In genomic region chr2:241902357-241902991, GRCh38 we compare ENCODE assay signal across 15 cellular contexts. TPM values are rescaled to one million over a fixed set of nuclear protein-coding genes. Genes with fewer than 3 reads are reported as not detected.
DNase-seq lines count a peak whose midpoint lies in the region; ATAC-seq, FAIRE-seq and TF ChIP-seq lines count a peak whose summit lies in the region.
"Had no signal": no experiment of that assay in that cellular context is flagged by ENCODE, and none has a peak within 500 bp of the region (broad histone marks: within the 10 kb centered on the region; RNA-seq: fewer than 3 reads in every experiment).

No MANE protein-coding gene starts in this region.

- no peak overlapping the region for H3K4me3 Mint-ChIP-seq in natural killer cell
- no peak overlapping the region for H3K4me3 Mint-ChIP-seq in natural killer cell treated with Interleukin-12 subunit alpha and Interleukin-12 subunit beta and Interleukin-15 and Interleukin-18, amount 100 ng/mL, for 72 hours

- no peak overlapping the region for H3K4me2 ChIP-seq in osteoblast (ENCODE audit: insufficient read depth, low read length)
- no peak overlapping the region for H3K4me2 ChIP-seq in Karpas-422 (ENCODE audit: low read depth, low read length, poor library complexity, severe bottlenecking)

- no peak overlapping the region for H3K9ac ChIP-seq in Karpas-422 (ENCODE audit: low read length)

- no peak overlapping the region for H3K27ac Mint-ChIP-seq in natural killer cell
- no peak overlapping the region for H3K27ac Mint-ChIP-seq in natural killer cell treated with Interleukin-12 subunit alpha and Interleukin-12 subunit beta and Interleukin-15 and Interleukin-18, amount 100 ng/mL, for 72 hours

- H3K27me3 Mint-ChIP-seq in natural killer cell (ENCODE audit: low read depth in 2 of 2): peaks cover 0 to 2% of the 10 kb centered on the region in 2 donors
- peaks cover 0 to 2% of the 10 kb centered on the region in 2 donors for H3K27me3 Mint-ChIP-seq in natural killer cell treated with Interleukin-12 subunit alpha and Interleukin-12 subunit beta and Interleukin-15 and Interleukin-18, amount 100 ng/mL, for 72 hours

- H3K27me3 ChIP-seq in ectodermal cell (ENCODE audit: control insufficient read depth, insufficient read depth, low read length, poor library complexity, severe bottlenecking): peaks cover 25% of the 10 kb centered on the region
- H3K27me3 ChIP-seq in osteoblast (ENCODE audit: insufficient read depth, low read length): peaks cover 5% of the 10 kb centered on the region
- no peaks in the 10 kb centered on the region for H3K27me3 ChIP-seq in small intestine (ENCODE audit: control insufficient read depth in 2 of 2, insufficient read depth in 2 of 2, low read length in 2 of 2)
- H3K27me3 ChIP-seq in Karpas-422 (ENCODE audit: low read length): no peaks in the 10 kb centered on the region
- H3K27me3 ChIP-seq: uterus had no signal

- no peak for FAIRE-seq in small intestine (lab: Jason Lieb, UNC)

- DNase-seq in natural killer cell (peak; percentile 12), osteoblast (ENCODE audit: insufficient read length, low spot score, missing footprints) (peak; percentile 90), hepatic stellate cell (ENCODE audit: low spot score) (no peak), NCI-H748 treated with DMSO at 0.1 percent for 48 hours (lab: John Stamatoyannopoulos, UW) (no peak), small intestine (no peak), Karpas-422 (no peak)
- no peak for DNase-seq in natural killer cell treated with Interleukin-12 subunit alpha and Interleukin-12 subunit beta and Interleukin-15 and Interleukin-18, amount 100 ng/mL, for 72 hours (ENCODE audit: low spot score)
- DNase-seq: activated CD4-positive, alpha-beta T cell treated with anti-CD3 and anti-CD28 coated beads for 4 hours; DMS153; left colon; NCI-H2029 treated with DMSO at 0.1 percent for 48 hours had no signal

- no peaks in the 10 kb centered on the region for H3K9me3 Mint-ChIP-seq in natural killer cell
- no peaks in the 10 kb centered on the region for H3K9me3 Mint-ChIP-seq in natural killer cell treated with Interleukin-12 subunit alpha and Interleukin-12 subunit beta and Interleukin-15 and Interleukin-18, amount 100 ng/mL, for 72 hours
- H3K9me3 Mint-ChIP-seq: neural crest cell had no signal

- H3K4me3 ChIP-seq in ectodermal cell (ENCODE audit: insufficient read depth, low read depth, low read length) (peak overlapping the region; percentile 35), osteoblast (ENCODE audit: insufficient read depth, low read length) (no peak overlapping the region), small intestine (ENCODE audit: low read depth in 1 of 2, low read length in 2 of 2) (no peak overlapping the region), Karpas-422 (ENCODE audit: low read length) (no peak overlapping the region)

- H3K4me1 ChIP-seq in ectodermal cell (ENCODE audit: control insufficient read depth, insufficient read depth, low read length): peaks cover 17% of the 10 kb centered on the region
- no peaks in the 10 kb centered on the region for H3K4me1 ChIP-seq in osteoblast (ENCODE audit: insufficient read depth, low read length)
- no peaks in the 10 kb centered on the region for H3K4me1 ChIP-seq in small intestine (ENCODE audit: control insufficient read depth in 2 of 2, insufficient read depth in 1 of 2, low read depth in 1 of 2, low read length in 1 of 2)
- H3K4me1 ChIP-seq in Karpas-422 (ENCODE audit: low read length): no peaks in the 10 kb centered on the region

- intact Hi-C loops in natural killer cell (cut with micrococcal nuclease): no loop called here

- H3K9me3 ChIP-seq in ectodermal cell (ENCODE audit: control insufficient read depth, low read length) (no peaks in the 10 kb centered on the region), osteoblast (ENCODE audit: low read depth, low read length) (no peaks in the 10 kb centered on the region), small intestine (ENCODE audit: control insufficient read depth, low read depth) (no peaks in the 10 kb centered on the region), Karpas-422 (ENCODE audit: low read length) (no peaks in the 10 kb centered on the region)
- H3K9me3 ChIP-seq: uterus had no signal

- H3K9me2 ChIP-seq in Karpas-422 (replicated peaks; ENCODE audit: insufficient read depth, low read length): no peaks in the 10 kb centered on the region

- H4K20me1 ChIP-seq in osteoblast (ENCODE audit: insufficient read depth, low read length) (no peaks in the 10 kb centered on the region), Karpas-422 (ENCODE audit: insufficient read depth, low read depth, low read length) (no peaks in the 10 kb centered on the region)

- TF ChIP-seq CTCF in natural killer cell (IDR thresholded peaks at IDR 0.05) (no peak), osteoblast (IDR thresholded peaks at IDR 0.05; ENCODE audit: extremely low read depth, low read depth, low read length) (no peak)

- 39 to 42% methylated on average over 42 of the region's 48 CpGs for WGBS in ectodermal cell, 2 experiments
- 64 to 80% (median 80%) methylated on average over 35 to 48 of the region's 48 CpGs for WGBS in small intestine, 3 donors

- ATAC-seq in natural killer cell: peak in 1 of 3 donors; percentile 8
- ATAC-seq in natural killer cell treated with Interleukin-12 subunit alpha and Interleukin-12 subunit beta and Interleukin-15 and Interleukin-18, amount 100 ng/mL, for 72 hours: no peak

- H3K36me3 ChIP-seq in ectodermal cell (ENCODE audit: control insufficient read depth, insufficient read depth, low read length) (no peaks in the 10 kb centered on the region), osteoblast (ENCODE audit: insufficient read depth, low read length) (no peaks in the 10 kb centered on the region), small intestine (ENCODE audit: control insufficient read depth in 2 of 2, insufficient read depth in 2 of 2, low read length in 2 of 2) (no peaks in the 10 kb centered on the region), Karpas-422 (ENCODE audit: insufficient read depth, low read length) (no peaks in the 10 kb centered on the region)
- H3K36me3 ChIP-seq: uterus had no signal

- H3K79me2 ChIP-seq in osteoblast (ENCODE audit: insufficient read depth, low read length) (no peaks in the 10 kb centered on the region), Karpas-422 (ENCODE audit: low read length) (no peaks in the 10 kb centered on the region)

- no peaks in the 10 kb centered on the region for H3K4me1 Mint-ChIP-seq in natural killer cell
- H3K4me1 Mint-ChIP-seq in natural killer cell treated with Interleukin-12 subunit alpha and Interleukin-12 subunit beta and Interleukin-15 and Interleukin-18, amount 100 ng/mL, for 72 hours (ENCODE audit: low read depth in 2 of 2): peaks cover 0 to 3% of the 10 kb centered on the region in 2 donors

- no peaks in the 10 kb centered on the region for H3K36me3 Mint-ChIP-seq in natural killer cell
- H3K36me3 Mint-ChIP-seq in natural killer cell treated with Interleukin-12 subunit alpha and Interleukin-12 subunit beta and Interleukin-15 and Interleukin-18, amount 100 ng/mL, for 72 hours: no peaks in the 10 kb centered on the region

- H3K27ac ChIP-seq in ectodermal cell (ENCODE audit: insufficient read depth, low read depth, low read length, poor library complexity, severe bottlenecking) (no peak overlapping the region), osteoblast (ENCODE audit: low read depth, low read length) (no peak overlapping the region), small intestine (ENCODE audit: low read depth in 1 of 2, low read length in 1 of 2) (no peak overlapping the region), Karpas-422 (ENCODE audit: low read length) (no peak overlapping the region)

- H2AFZ ChIP-seq in osteoblast (ENCODE audit: low read length) (no peak overlapping the region), Karpas-422 (ENCODE audit: low read length) (no peak overlapping the region)

RNA-seq across cellular contexts. Expression of gene RTP5, which starts 32.9 kb away (rescaled TPM):
- 1 to 10 TPM in 1 of 3 donors, under 1 TPM in 2; 0.47 to 1.7 (median 0.68) TPM for total RNA-seq in natural killer cell
- not detected for total RNA-seq in natural killer cell treated with Interleukin-12 subunit alpha and Interleukin-12 subunit beta and Interleukin-15 and Interleukin-18, amount 100 ng/mL, for 72 hours
- not detected for polyA plus RNA-seq in ectodermal cell (2013, experiment 1 of 4)
- not detected for polyA plus RNA-seq in ectodermal cell (2013, experiment 2 of 4)
- polyA plus RNA-seq in ectodermal cell (2013, experiment 3 of 4): not detected
- polyA plus RNA-seq in ectodermal cell (2013, experiment 4 of 4): not detected
- total RNA-seq in osteoblast: not detected in 2 replicates
- under 1 TPM in 1 of 3 donors, not detected in 2; 0.04 TPM for polyA plus RNA-seq in small intestine
- total RNA-seq in Karpas-422 (2014; rRNA removed; shearing (Covaris generic); ENCODE audit: low replicate concordance): not detected in 2 replicates
- total RNA-seq: glomerular endothelial cell, left colon, neural crest cell had no signal

RNA-seq across cellular contexts. Expression of gene PDCD1, which starts 43.8 kb away (rescaled TPM):
- total RNA-seq in natural killer cell (under 1 TPM in 1 of 3 donors, not detected in 2; 0.45 TPM), osteoblast (not detected in 2 replicates)
- under 1 TPM; 0.78 to 0.89 TPM for total RNA-seq in natural killer cell treated with Interleukin-12 subunit alpha and Interleukin-12 subunit beta and Interleukin-15 and Interleukin-18, amount 100 ng/mL, for 72 hours
- not detected for polyA plus RNA-seq in ectodermal cell (2013, experiment 1 of 4)
- not detected for polyA plus RNA-seq in ectodermal cell (2013, experiment 2 of 4)
- polyA plus RNA-seq in ectodermal cell (2013, experiment 3 of 4): not detected
- polyA plus RNA-seq in ectodermal cell (2013, experiment 4 of 4): not detected
- polyA plus RNA-seq in small intestine: 1 to 10 TPM in 1 of 3 donors, under 1 TPM in 1, not detected in 1; 0.27 to 1.2 TPM
- total RNA-seq in Karpas-422 (2014; rRNA removed; shearing (Covaris generic); ENCODE audit: low replicate concordance): 0.07 TPM in 1 of 2 replicates, not detected in the other
- total RNA-seq: glomerular endothelial cell, neural crest cell had no signal

Comparison
In these comparisons a context has a peak if more than half of its experiments do, and no peak if none do; other contexts are left out.
1. DNase-seq: peak in natural killer cell (single experiment) and osteoblast (single experiment); none in natural killer cell treated with Interleukin-12 subunit alpha and Interleukin-12 subunit beta and Interleukin-15 and Interleukin-18, amount 100 ng/mL, for 72 hours (single experiment), hepatic stellate cell (single experiment), NCI-H748 treated with DMSO at 0.1 percent for 48 hours (single experiment), small intestine (single experiment) and Karpas-422 (single experiment).